ENCODE assay signal across 1 cellular context in genomic region chr19:18969953-18970659, GRCh38.
TF ChIP-seq lines count a peak whose summit lies in the region.

No MANE protein-coding gene starts in this region.

TF ChIP-seq in K562, 482 proteins besides CTCF, POLR2A, EP300 and RAD21:
- TF ChIP-seq ZNF445 (CRISPR knock-in tag; IDR thresholded peaks at IDR 0.05; ENCODE audit: low read depth) (no peak), MLLT1 (IDR thresholded peaks at IDR 0.05) (0 out of 4 replicates have a peak, but pooled peaks of 1 of the 2 experiments have one; percentile 41), PRDM10 (IDR thresholded peaks at IDR 0.05; ENCODE audit: partially characterized antibody) (peak; percentile 76), FOSL1 (tag; conservative IDR thresholded peaks at IDR 0.05) (0 out of 2 replicates have a peak, but pooled peaks have one; percentile 37), ZBTB17 (CRISPR knock-in tag; IDR thresholded peaks at IDR 0.05) (peak; percentile 80), TEAD4 (IDR thresholded peaks at IDR 0.05; ENCODE audit: low read length) (no peak), TEAD4 (CRISPR knock-in tag; IDR thresholded peaks at IDR 0.05; ENCODE audit: borderline replicate concordance) (no peak)
TF ChIP-seq in K562: peak in this region for 4.
